In the genomic region with DNA sequence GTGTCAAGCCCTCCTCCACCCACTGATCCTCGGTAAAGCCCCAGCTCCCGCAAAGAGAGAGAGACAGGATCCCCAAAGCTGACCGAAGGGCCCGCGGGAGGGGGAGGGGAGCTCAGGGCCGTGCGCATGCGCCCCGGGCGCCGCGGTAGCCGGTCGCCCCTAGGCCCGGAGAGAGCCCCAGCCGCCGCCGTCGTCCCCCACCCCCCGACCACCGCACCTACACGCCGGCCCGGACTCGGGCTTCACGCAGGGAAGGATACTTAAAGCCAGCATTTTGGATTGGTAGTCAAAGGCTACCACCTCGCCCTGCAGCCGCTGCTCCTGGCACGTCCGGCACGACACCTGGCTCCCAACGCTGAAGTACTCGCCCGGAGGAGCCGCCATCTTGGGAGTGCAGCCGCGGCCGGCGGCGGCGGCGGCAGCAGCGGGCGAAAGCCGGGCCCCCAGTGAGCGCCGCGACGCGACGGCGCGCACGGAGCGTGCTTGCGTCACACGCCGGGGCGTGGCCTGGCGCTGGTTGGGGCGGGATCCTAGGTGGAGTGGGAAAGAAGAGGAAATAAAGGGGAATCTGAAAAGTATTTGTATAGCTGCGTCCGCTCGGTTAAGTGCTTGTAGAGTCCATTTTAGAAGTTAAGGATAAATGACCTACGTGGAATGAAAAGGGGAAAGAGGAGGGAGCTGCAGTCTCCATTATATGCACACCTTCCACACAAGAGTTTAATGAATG, we compare ENCODE assay signal across 1 cellular context.
TF ChIP-seq lines count a peak whose summit lies in the region.

A gene (minus strand): TSS at position 468 of the 727 bp plus-strand sequence. CDS start 84 bp downstream, at position 384.

TF ChIP-seq in GM23338, 12 proteins besides CTCF, POLR2A, EP300 and RAD21:
- TF ChIP-seq, protein P1, sequence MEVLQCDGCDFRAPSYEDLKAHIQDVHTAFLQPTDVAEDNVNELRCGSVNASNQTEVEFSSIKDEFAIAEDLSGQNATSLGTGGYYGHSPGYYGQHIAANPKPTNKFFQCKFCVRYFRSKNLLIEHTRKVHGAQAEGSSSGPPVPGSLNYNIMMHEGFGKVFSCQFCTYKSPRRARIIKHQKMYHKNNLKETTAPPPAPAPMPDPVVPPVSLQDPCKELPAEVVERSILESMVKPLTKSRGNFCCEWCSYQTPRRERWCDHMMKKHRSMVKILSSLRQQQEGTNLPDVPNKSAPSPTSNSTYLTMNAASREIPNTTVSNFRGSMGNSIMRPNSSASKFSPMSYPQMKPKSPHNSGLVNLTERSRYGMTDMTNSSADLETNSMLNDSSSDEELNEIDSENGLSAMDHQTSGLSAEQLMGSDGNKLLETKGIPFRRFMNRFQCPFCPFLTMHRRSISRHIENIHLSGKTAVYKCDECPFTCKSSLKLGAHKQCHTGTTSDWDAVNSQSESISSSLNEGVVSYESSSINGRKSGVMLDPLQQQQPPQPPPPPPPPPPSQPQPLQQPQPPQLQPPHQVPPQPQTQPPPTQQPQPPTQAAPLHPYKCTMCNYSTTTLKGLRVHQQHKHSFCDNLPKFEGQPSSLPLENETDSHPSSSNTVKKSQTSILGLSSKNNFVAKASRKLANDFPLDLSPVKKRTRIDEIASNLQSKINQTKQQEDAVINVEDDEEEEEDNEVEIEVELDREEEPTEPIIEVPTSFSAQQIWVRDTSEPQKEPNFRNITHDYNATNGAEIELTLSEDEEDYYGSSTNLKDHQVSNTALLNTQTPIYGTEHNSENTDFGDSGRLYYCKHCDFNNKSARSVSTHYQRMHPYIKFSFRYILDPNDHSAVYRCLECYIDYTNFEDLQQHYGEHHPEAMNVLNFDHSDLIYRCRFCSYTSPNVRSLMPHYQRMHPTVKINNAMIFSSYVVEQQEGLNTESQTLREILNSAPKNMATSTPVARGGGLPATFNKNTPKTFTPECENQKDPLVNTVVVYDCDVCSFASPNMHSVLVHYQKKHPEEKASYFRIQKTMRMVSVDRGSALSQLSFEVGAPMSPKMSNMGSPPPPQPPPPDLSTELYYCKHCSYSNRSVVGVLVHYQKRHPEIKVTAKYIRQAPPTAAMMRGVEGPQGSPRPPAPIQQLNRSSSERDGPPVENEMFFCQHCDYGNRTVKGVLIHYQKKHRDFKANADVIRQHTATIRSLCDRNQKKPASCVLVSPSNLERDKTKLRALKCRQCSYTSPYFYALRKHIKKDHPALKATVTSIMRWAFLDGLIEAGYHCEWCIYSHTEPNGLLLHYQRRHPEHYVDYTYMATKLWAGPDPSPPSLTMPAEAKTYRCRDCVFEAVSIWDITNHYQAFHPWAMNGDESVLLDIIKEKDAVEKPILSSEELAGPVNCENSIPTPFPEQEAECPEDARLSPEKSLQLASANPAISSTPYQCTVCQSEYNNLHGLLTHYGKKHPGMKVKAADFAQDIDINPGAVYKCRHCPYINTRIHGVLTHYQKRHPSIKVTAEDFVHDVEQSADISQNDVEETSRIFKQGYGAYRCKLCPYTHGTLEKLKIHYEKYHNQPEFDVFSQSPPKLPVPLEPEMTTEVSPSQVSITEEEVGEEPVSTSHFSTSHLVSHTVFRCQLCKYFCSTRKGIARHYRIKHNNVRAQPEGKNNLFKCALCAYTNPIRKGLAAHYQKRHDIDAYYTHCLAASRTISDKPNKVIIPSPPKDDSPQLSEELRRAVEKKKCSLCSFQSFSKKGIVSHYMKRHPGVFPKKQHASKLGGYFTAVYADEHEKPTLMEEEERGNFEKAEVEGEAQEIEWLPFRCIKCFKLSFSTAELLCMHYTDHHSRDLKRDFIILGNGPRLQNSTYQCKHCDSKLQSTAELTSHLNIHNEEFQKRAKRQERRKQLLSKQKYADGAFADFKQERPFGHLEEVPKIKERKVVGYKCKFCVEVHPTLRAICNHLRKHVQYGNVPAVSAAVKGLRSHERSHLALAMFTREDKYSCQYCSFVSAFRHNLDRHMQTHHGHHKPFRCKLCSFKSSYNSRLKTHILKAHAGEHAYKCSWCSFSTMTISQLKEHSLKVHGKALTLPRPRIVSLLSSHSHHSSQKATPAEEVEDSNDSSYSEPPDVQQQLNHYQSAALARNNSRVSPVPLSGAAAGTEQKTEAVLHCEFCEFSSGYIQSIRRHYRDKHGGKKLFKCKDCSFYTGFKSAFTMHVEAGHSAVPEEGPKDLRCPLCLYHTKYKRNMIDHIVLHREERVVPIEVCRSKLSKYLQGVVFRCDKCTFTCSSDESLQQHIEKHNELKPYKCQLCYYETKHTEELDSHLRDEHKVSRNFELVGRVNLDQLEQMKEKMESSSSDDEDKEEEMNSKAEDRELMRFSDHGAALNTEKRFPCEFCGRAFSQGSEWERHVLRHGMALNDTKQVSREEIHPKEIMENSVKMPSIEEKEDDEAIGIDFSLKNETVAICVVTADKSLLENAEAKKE (CRISPR knock-in tag; IDR thresholded peaks at IDR 0.05) = no peak
- TF ChIP-seq STAT1 (IDR thresholded peaks at IDR 0.05; ENCODE audit: unreplicated experiment) (no peak), POLR2AphosphoS5 (IDR thresholded peaks at IDR 0.05; ENCODE audit: low read depth) (peak; percentile 70), EZH2 (IDR thresholded peaks at IDR 0.05; ENCODE audit: low read depth, unreplicated experiment) (no peak), CREB1 (CRISPR knock-in tag; IDR thresholded peaks at IDR 0.05; ENCODE audit: low read depth) (peak; percentile 83)
